Comparison of ENCODE assay signal across 1 cellular context in the genomic region with DNA sequence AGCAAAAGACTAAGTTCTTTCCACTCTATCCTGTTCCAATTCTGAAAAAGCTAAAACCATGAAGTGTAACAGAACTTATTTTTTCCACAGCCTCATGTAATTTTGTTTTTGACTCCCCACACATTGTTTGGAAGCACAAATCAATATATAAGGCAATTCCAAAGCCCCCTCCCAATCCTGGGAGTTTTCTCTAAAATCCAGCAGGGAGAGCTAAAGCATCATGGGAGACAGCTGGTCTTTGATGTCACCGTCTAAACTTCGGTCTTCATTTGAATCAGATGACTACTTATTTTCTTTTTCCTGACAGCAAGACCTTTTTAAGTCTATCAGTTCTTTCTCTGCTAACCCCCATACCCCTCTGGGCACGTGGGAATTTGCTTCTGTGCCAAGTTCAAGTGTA.
TF ChIP-seq lines count a peak whose summit lies in the region.

No MANE protein-coding gene starts in this region.

TF ChIP-seq in SK-N-SH, 30 proteins besides CTCF, POLR2A, EP300 and RAD21 (continued from another document):
- TF ChIP-seq, protein P1, sequence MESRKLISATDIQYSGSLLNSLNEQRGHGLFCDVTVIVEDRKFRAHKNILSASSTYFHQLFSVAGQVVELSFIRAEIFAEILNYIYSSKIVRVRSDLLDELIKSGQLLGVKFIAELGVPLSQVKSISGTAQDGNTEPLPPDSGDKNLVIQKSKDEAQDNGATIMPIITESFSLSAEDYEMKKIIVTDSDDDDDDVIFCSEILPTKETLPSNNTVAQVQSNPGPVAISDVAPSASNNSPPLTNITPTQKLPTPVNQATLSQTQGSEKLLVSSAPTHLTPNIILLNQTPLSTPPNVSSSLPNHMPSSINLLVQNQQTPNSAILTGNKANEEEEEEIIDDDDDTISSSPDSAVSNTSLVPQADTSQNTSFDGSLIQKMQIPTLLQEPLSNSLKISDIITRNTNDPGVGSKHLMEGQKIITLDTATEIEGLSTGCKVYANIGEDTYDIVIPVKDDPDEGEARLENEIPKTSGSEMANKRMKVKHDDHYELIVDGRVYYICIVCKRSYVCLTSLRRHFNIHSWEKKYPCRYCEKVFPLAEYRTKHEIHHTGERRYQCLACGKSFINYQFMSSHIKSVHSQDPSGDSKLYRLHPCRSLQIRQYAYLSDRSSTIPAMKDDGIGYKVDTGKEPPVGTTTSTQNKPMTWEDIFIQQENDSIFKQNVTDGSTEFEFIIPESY (IDR thresholded peaks at IDR 0.05; ENCODE audit: borderline replicate concordance, low read depth), result no peak
- TF ChIP-seq, protein P2, sequence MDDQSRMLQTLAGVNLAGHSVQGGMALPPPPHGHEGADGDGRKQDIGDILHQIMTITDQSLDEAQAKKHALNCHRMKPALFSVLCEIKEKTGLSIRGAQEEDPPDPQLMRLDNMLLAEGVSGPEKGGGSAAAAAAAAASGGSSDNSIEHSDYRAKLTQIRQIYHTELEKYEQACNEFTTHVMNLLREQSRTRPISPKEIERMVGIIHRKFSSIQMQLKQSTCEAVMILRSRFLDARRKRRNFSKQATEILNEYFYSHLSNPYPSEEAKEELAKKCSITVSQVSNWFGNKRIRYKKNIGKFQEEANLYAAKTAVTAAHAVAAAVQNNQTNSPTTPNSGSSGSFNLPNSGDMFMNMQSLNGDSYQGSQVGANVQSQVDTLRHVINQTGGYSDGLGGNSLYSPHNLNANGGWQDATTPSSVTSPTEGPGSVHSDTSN (IDR thresholded peaks at IDR 0.05), result no peak
- TF ChIP-seq EZH2phosphoT487 (IDR thresholded peaks at IDR 0.05; ENCODE audit: borderline replicate concordance, low read depth) (no peak), TEAD4 (IDR thresholded peaks at IDR 0.05; ENCODE audit: borderline replicate concordance, insufficient read depth) (no peak), POLR2AphosphoS5 (IDR thresholded peaks at IDR 0.05; ENCODE audit: low read depth, low read length) (no peak), TCF12 (IDR thresholded peaks at IDR 0.05) (no peak), SMC3 (IDR thresholded peaks at IDR 0.05; ENCODE audit: low read depth, low read length) (no peak), FOXJ3 (CRISPR knock-in tag; IDR thresholded peaks at IDR 0.05) (no peak), RCOR1 (IDR thresholded peaks at IDR 0.05; ENCODE audit: low read length) (no peak), RFX5 (IDR thresholded peaks at IDR 0.05; ENCODE audit: low read length) (no peak), TAF1 (IDR thresholded peaks at IDR 0.05; ENCODE audit: borderline replicate concordance, low read depth, low read length) (no peak), FOSL2 (IDR thresholded peaks at IDR 0.05; ENCODE audit: borderline replicate concordance, low read depth) (no peak), MXI1 (IDR thresholded peaks at IDR 0.05; ENCODE audit: low read depth, low read length) (no peak)
- TF ChIP-seq, protein P3, sequence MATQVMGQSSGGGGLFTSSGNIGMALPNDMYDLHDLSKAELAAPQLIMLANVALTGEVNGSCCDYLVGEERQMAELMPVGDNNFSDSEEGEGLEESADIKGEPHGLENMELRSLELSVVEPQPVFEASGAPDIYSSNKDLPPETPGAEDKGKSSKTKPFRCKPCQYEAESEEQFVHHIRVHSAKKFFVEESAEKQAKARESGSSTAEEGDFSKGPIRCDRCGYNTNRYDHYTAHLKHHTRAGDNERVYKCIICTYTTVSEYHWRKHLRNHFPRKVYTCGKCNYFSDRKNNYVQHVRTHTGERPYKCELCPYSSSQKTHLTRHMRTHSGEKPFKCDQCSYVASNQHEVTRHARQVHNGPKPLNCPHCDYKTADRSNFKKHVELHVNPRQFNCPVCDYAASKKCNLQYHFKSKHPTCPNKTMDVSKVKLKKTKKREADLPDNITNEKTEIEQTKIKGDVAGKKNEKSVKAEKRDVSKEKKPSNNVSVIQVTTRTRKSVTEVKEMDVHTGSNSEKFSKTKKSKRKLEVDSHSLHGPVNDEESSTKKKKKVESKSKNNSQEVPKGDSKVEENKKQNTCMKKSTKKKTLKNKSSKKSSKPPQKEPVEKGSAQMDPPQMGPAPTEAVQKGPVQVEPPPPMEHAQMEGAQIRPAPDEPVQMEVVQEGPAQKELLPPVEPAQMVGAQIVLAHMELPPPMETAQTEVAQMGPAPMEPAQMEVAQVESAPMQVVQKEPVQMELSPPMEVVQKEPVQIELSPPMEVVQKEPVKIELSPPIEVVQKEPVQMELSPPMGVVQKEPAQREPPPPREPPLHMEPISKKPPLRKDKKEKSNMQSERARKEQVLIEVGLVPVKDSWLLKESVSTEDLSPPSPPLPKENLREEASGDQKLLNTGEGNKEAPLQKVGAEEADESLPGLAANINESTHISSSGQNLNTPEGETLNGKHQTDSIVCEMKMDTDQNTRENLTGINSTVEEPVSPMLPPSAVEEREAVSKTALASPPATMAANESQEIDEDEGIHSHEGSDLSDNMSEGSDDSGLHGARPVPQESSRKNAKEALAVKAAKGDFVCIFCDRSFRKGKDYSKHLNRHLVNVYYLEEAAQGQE (IDR thresholded peaks at IDR 0.05; ENCODE audit: low read depth, low read length), result no peak
